In genomic region chr2:195620499-195620898, GRCh38 we compare ENCODE assay signal across 13 cellular contexts.
"Had no signal": no experiment of that assay in that cellular context is flagged by ENCODE, and none has a peak within 500 bp of the region (broad histone marks: within the 10 kb centered on the region; RNA-seq: fewer than 3 reads in every experiment).

No MANE protein-coding gene starts in this region.

- H3K4me1 ChIP-seq: esophagus muscularis mucosa, left lung, neural progenitor cell, testis had no signal

- H3K4me2 ChIP-seq: neural progenitor cell had no signal

- H3K9ac ChIP-seq: neural progenitor cell had no signal

- H3K36me3 ChIP-seq: esophagus muscularis mucosa, left lung, neural progenitor cell, ovary had no signal

- H3K27ac ChIP-seq: esophagus muscularis mucosa, foreskin keratinocyte, left lung, neural progenitor cell, ovary, testis had no signal

- H2AFZ ChIP-seq: neural progenitor cell had no signal

- H3K4me3 ChIP-seq: esophagus muscularis mucosa, left lung, neural progenitor cell, ovary, testis had no signal

- H3K27me3 ChIP-seq: esophagus muscularis mucosa, foreskin keratinocyte, left lung, neural progenitor cell, ovary, testis had no signal

- H3K9me3 ChIP-seq: esophagus muscularis mucosa, left lung, ovary, testis had no signal

- DNase-seq: activated CD4-positive, alpha-beta T cell treated with anti-CD3 and anti-CD28 coated beads, Interleukin-2, amount 50 U/mL, for 4 hours; activated effector memory CD4-positive, alpha-beta T cell treated with Interleukin-2 at 50 U/mL for 16 hours; activated T-cell treated with anti-CD3 and anti-CD28 coated beads, Interleukin-2, amount 50 U/mL, for 24 hours; foreskin keratinocyte; islet precursor cell; left lung; ovary; stimulated activated CD4-positive, alpha-beta T cell treated with anti-CD3 and anti-CD28 coated beads, Interleukin-15, amount 100 ng/mL, for 24 hours; stimulated activated CD4-positive, alpha-beta T cell treated with anti-CD3 and anti-CD28 coated beads, Interleukin-4, amount 100 ng/mL, for 24 hours; stimulated activated naive CD8-positive, alpha-beta T cell treated with anti-CD3 and anti-CD28 coated beads, Interleukin-15, amount 100 ng/mL, for 72 hours; testis had no signal
